ENCODE assay signal across 13 cellular contexts in genomic region chr12:6276936-6277615, GRCh38. TPM values are rescaled to one million over a fixed set of nuclear protein-coding genes. Genes with fewer than 3 reads are reported as not detected.
A peak's percentile ranks its signal among the peaks of the same experiment; 100 is the strongest.
DNase-seq lines count a peak whose midpoint lies in the region; ATAC-seq and TF ChIP-seq lines count a peak whose summit lies in the region.
"Had no signal": no experiment of that assay in that cellular context is flagged by ENCODE, and none has a peak within 500 bp of the region (broad histone marks: within the 10 kb centered on the region; RNA-seq: fewer than 3 reads in every experiment).

No MANE protein-coding gene starts in this region.

- peak overlapping the region; percentile 95; the same call in 1 of the 2 replicates for H3K4me2 ChIP-seq in PC-3 (ENCODE audit: low read length)

- H3K4me1 Mint-ChIP-seq in CD4-positive, alpha-beta memory T cell, result peaks cover 2 to 10% (median 6%) of the 10 kb centered on the region in 4 donors

- H3K4me1 ChIP-seq in PC-3 (ENCODE audit: insufficient read depth, low read length) (peaks cover 74% of the 10 kb centered on the region), psoas muscle (peaks cover 18% of the 10 kb centered on the region)
- peaks cover 11% of the 10 kb centered on the region for H3K4me1 ChIP-seq in CD4-positive, alpha-beta memory T cell (ENCODE audit: insufficient read depth, low read length)

- H4K20me1 ChIP-seq in PC-3 (ENCODE audit: low read length), result no peaks in the 10 kb centered on the region

- H3K27ac Mint-ChIP-seq in CD4-positive, alpha-beta memory T cell, result peak overlapping the region in 2 of 7 donors; percentile 18 to 25
- H3K27ac Mint-ChIP-seq: T-helper 2 cell treated with Interferon-gamma antibody and Interleukin-4, amounts not matched to agents 5 μg/mL and 100 μg/mL, for 36 hours had no signal

- no peaks in the 10 kb centered on the region for H3K79me2 ChIP-seq in PC-3 (ENCODE audit: low read length)

- H3K27ac ChIP-seq in PC-3 (ENCODE audit: low read length) (peak overlapping the region; percentile 100), psoas muscle (peak overlapping the region; percentile 90)
- H3K27ac ChIP-seq in CD4-positive, alpha-beta memory T cell (ENCODE audit: low read depth, low read length), result no peak overlapping the region

- no peak for ATAC-seq in PC-3
- ATAC-seq in psoas muscle, result peak in 1 of 4 donors; percentile 34
- ATAC-seq in HG02973 (IDR thresholded peaks at IDR 0.05; ENCODE audit: unreplicated experiment), result no peak
- no peak for ATAC-seq in GM19463 (IDR thresholded peaks at IDR 0.05; ENCODE audit: unreplicated experiment)
- ATAC-seq: left cardiac atrium, right cardiac atrium had no signal

- BruUV-seq in PC-3 (replicated peaks; lab: Mats Ljungman, UMichigan), result no TSS peak

- intact Hi-C loops in PC-3 (cut with micrococcal nuclease) (no loop called here), psoas muscle (cut with DNase I) (loop anchor here (2.0 to 5.0 kb wide), 2 partner anchors 44 to 45 kb away; no protein-coding TSS in a partner anchor)
- intact Hi-C loops in CD4-positive, alpha-beta memory T cell (cut with micrococcal nuclease), result no loop called here

- no peak overlapping the region for H2AFZ ChIP-seq in PC-3 (ENCODE audit: low read length)

- peak overlapping the region in 2 of 8 donors; percentile 26 to 68 for H3K4me3 Mint-ChIP-seq in CD4-positive, alpha-beta memory T cell

- POLR2A ChIA-PET in PC-3 (lab: Charles Lee; ENCODE audit: unreplicated experiment), result no interaction called here
- POLR2A ChIA-PET in CD4-positive, alpha-beta memory T cell (lab: Charles Lee; ENCODE audit: partially characterized antibody), result interaction anchor here (0.6 kb wide), 1 partner anchor 47 kb away, joined by 3 read pairs; no protein-coding TSS in a partner anchor

- H3K36me3 Mint-ChIP-seq in CD4-positive, alpha-beta memory T cell, result no peaks in the 10 kb centered on the region

- no peak overlapping the region for H3K9ac ChIP-seq in PC-3 (ENCODE audit: low read length)

- no peaks in the 10 kb centered on the region for H3K9me3 Mint-ChIP-seq in CD4-positive, alpha-beta memory T cell
- H3K9me3 Mint-ChIP-seq: T-helper 2 cell treated with Interferon-gamma antibody and Interleukin-4, amounts not matched to agents 5 μg/mL and 100 μg/mL, for 36 hours had no signal

- H3K27me3 ChIP-seq in PC-3 (ENCODE audit: low read length) (no peaks in the 10 kb centered on the region), psoas muscle (ENCODE audit: insufficient read depth in 3 of 3, low read length in 2 of 3) (no peaks in the 10 kb centered on the region)
- no peaks in the 10 kb centered on the region for H3K27me3 ChIP-seq in CD4-positive, alpha-beta memory T cell (ENCODE audit: insufficient read depth, low read length)

- H3K27me3 Mint-ChIP-seq in CD4-positive, alpha-beta memory T cell, result peaks cover 7 to 36% of the 10 kb centered on the region in 2 donors

- H3F3A ChIP-seq in PC-3 (ENCODE audit: low read length, unreplicated experiment), result no peaks in the 10 kb centered on the region

- H3K9me3 ChIP-seq in PC-3 (ENCODE audit: low read length) (no peaks in the 10 kb centered on the region), psoas muscle (no peaks in the 10 kb centered on the region)
- H3K9me3 ChIP-seq in CD4-positive, alpha-beta memory T cell (ENCODE audit: control insufficient read depth in 1 of 2, low read length in 2 of 2), result no peaks in the 10 kb centered on the region

- H3K4me3 ChIP-seq in PC-3 (ENCODE audit: low read length) (no peak overlapping the region), epithelial cell of proximal tubule (ENCODE audit: low read depth, low read length) (no peak overlapping the region), psoas muscle (no peak overlapping the region)
- no peak overlapping the region for H3K4me3 ChIP-seq in CD4-positive, alpha-beta memory T cell (ENCODE audit: low read length in 2 of 2)

- no peaks in the 10 kb centered on the region for H3K9me2 ChIP-seq in PC-3 (replicated peaks; ENCODE audit: low read length)

- TF ChIP-seq CTCF in PC-3 (conservative IDR thresholded peaks at IDR 0.05; ENCODE audit: low read depth, low read length) (no peak; the same call in 1 of the 2 replicates), epithelial cell of proximal tubule (conservative IDR thresholded peaks at IDR 0.05; ENCODE audit: low read depth, low read length) (peak; percentile 38), psoas muscle (IDR thresholded peaks at IDR 0.05) (no peak)

- CTCF ChIA-PET in PC-3 (lab: Charles Lee), result interaction anchor here (2.3 to 4.4 kb wide), 2 partner anchors 47 to 81 kb away, joined by 15 to 31 read pairs; no protein-coding TSS in a partner anchor
- CTCF ChIA-PET in CD4-positive, alpha-beta memory T cell (lab: Charles Lee; ENCODE audit: partially characterized antibody), result interaction anchor here (0.8 to 8.7 kb wide), 8 partner anchors 8 to 288 kb away, joined by 3 to 145 read pairs (median 3); no protein-coding TSS in a partner anchor

- DNase-seq in COLO668 (lab: John Stamatoyannopoulos, UW; ENCODE audit: unreplicated experiment), result peak; percentile 2
- DNase-seq in PC-3, result peak; percentile 35
- DNase-seq in epithelial cell of proximal tubule (ENCODE audit: low read depth), result no peak
- no peak for DNase-seq in psoas muscle
- DNase-seq in NCI-H146 (lab: John Stamatoyannopoulos, UW), result no peak
- no peak for DNase-seq in CD4-positive, alpha-beta memory T cell
- DNase-seq: effector CD4-positive, alpha-beta T cell; KG1; left cardiac atrium; right cardiac atrium had no signal

- whole genome bisulfite sequencing in psoas muscle, 3 donors, result 65 to 69% (median 68%) methylated on average over 7 of the region's 7 CpGs

- H3K36me3 ChIP-seq in PC-3 (ENCODE audit: low read depth, low read length) (no peaks in the 10 kb centered on the region), psoas muscle (ENCODE audit: insufficient read depth in 1 of 2, low read depth in 1 of 2) (no peaks in the 10 kb centered on the region)
- H3K36me3 ChIP-seq in CD4-positive, alpha-beta memory T cell (ENCODE audit: insufficient read depth, low read length), result no peaks in the 10 kb centered on the region

RNA-seq across cellular contexts. Expression of gene PLEKHG6, which starts 33.4 kb away (rescaled TPM):
- total RNA-seq in PC-3 (2014; rRNA removed) (18.0 and 18.4 TPM in 2 replicates), epithelial cell of proximal tubule (3.5 and 9.6 TPM in 2 replicates), psoas muscle (not detected)
- under 1 TPM in 2 of 3 donors, not detected in 1; 0.20 to 0.39 TPM for polyA plus RNA-seq in psoas muscle
- not detected for total RNA-seq in CD4-positive, alpha-beta memory T cell
- polyA plus RNA-seq in CD4-positive, alpha-beta memory T cell, result under 1 TPM in 1 of 2 donors, not detected in 1; 0.22 TPM

Comparison
In these comparisons a context has a peak if more than half of its experiments do, and no peak if none do; other contexts are left out.
1. DNase-seq: peak in COLO668 (single experiment) and PC-3 (single experiment); none in epithelial cell of proximal tubule (single experiment), psoas muscle (0 of 2), NCI-H146 (single experiment) and CD4-positive, alpha-beta memory T cell (0 of 5).
2. intact Hi-C loops: an anchor here in psoas muscle (2.0 to 5.0 kb wide); none called in PC-3 and CD4-positive, alpha-beta memory T cell.